Comparison of ENCODE assay signal across 19 cellular contexts in genomic region chr3:54347933-54348332, GRCh38.
DNase-seq lines count a peak whose midpoint lies in the region; ATAC-seq, FAIRE-seq and TF ChIP-seq lines count a peak whose summit lies in the region.
"Had no signal": no experiment of that assay in that cellular context is flagged by ENCODE, and none has a peak within 500 bp of the region (broad histone marks: within the 10 kb centered on the region; RNA-seq: fewer than 3 reads in every experiment).

No MANE protein-coding gene starts in this region.

- H3K27ac Mint-ChIP-seq in endodermal cell (peak overlapping the region; percentile 56), osteocyte (ENCODE audit: unreplicated experiment) (no peak overlapping the region)
- H3K27ac Mint-ChIP-seq: CD4-positive, CD25-positive, alpha-beta regulatory T cell; CD8-positive, alpha-beta memory T cell had no signal

- H3K27me3 Mint-ChIP-seq in endodermal cell (ENCODE audit: insufficient read depth) (no peaks in the 10 kb centered on the region), osteocyte (ENCODE audit: unreplicated experiment) (no peaks in the 10 kb centered on the region)

- WGBS in endodermal cell (ENCODE audit: insufficient coverage in 1 of 2, insufficient read length in 1 of 2), 2 experiments = 90% methylated on average over 1 of the region's 2 CpGs; no CpG with 5 or more reads in 1 of the 2 experiments

- no peak overlapping the region for H3K4me3 ChIP-seq in BLaER1 treated with 17β-estradiol and CSF1 and Interleukin-3, amounts not matched to agents 10 nM and 100 nM
- H3K4me3 ChIP-seq in endodermal cell (ENCODE audit: low read length) = no peak overlapping the region
- H3K4me3 ChIP-seq: GM12878 had no signal

- H3K36me3 Mint-ChIP-seq in endodermal cell (ENCODE audit: low read depth) (no peaks in the 10 kb centered on the region), osteocyte (ENCODE audit: unreplicated experiment) (no peaks in the 10 kb centered on the region)
- H3K36me3 Mint-ChIP-seq: CD4-positive, CD25-positive, alpha-beta regulatory T cell; CD8-positive, alpha-beta memory T cell had no signal

- H3K4me3 Mint-ChIP-seq in endodermal cell (no peak overlapping the region), osteocyte (ENCODE audit: unreplicated experiment) (no peak overlapping the region)
- H3K4me3 Mint-ChIP-seq: CD4-positive, CD25-positive, alpha-beta regulatory T cell; CD8-positive, alpha-beta memory T cell had no signal

- H3K36me3 ChIP-seq in BLaER1 treated with 17β-estradiol and CSF1 and Interleukin-3, amounts not matched to agents 10 nM and 100 nM = no peaks in the 10 kb centered on the region
- H3K36me3 ChIP-seq in endodermal cell (ENCODE audit: control insufficient read depth, insufficient read depth, low read length) = no peaks in the 10 kb centered on the region

- H3K9me3 ChIP-seq in BLaER1 treated with 17β-estradiol and CSF1 and Interleukin-3, amounts not matched to agents 10 nM and 100 nM (replicated peaks in 1 of 11) = no peaks in the 10 kb centered on the region
- H3K9me3 ChIP-seq in endodermal cell (ENCODE audit: control insufficient read depth, low read length) = no peaks in the 10 kb centered on the region

- intact Hi-C loops in sciatic nerve (cut with DNase I) = no loop called here

- peaks cover 0 to 26% (median 10%) of the 10 kb centered on the region in 10 experiments; a peak in 17 of 20 replicates for H3K4me1 ChIP-seq in BLaER1 treated with 17β-estradiol and CSF1 and Interleukin-3, amounts not matched to agents 10 nM and 100 nM
- H3K4me1 ChIP-seq in endodermal cell (ENCODE audit: control insufficient read depth, insufficient read depth, low read length) = no peaks in the 10 kb centered on the region

- H3K9me3 Mint-ChIP-seq in endodermal cell (no peaks in the 10 kb centered on the region), osteocyte (ENCODE audit: unreplicated experiment) (peaks cover 19% of the 10 kb centered on the region)
- H3K9me3 Mint-ChIP-seq: CD4-positive, CD25-positive, alpha-beta regulatory T cell had no signal

- H4K20me1 ChIP-seq in BLaER1 treated with 17β-estradiol and CSF1 and Interleukin-3, amounts not matched to agents 10 nM and 100 nM = no peaks in the 10 kb centered on the region

- no peaks in the 10 kb centered on the region for H3K27me3 ChIP-seq in BLaER1 treated with 17β-estradiol and CSF1 and Interleukin-3, amounts not matched to agents 10 nM and 100 nM
- H3K27me3 ChIP-seq in endodermal cell (ENCODE audit: control insufficient read depth, insufficient read depth, low read length, poor library complexity, severe bottlenecking) = no peaks in the 10 kb centered on the region

- TF ChIP-seq CTCF in endodermal cell (conservative IDR thresholded peaks at IDR 0.05) (no peak), osteocyte (IDR thresholded peaks at IDR 0.05) (no peak)

- DNase-seq in NCI-H82 (lab: John Stamatoyannopoulos, UW) (peak; percentile 4), NCI-H82 treated with DMSO at 0.1 percent for 48 hours (lab: John Stamatoyannopoulos, UW; ENCODE audit: unreplicated experiment) (no peak), endodermal cell (no peak), sciatic nerve (ENCODE audit: low spot score) (no peak), osteocyte (ENCODE audit: extremely low spot score, unreplicated experiment) (no peak), GM19239 (ENCODE audit: insufficient read length, low spot score) (no peak)
- DNase-seq: C1 segment of cervical spinal cord; CD4-positive, CD25-positive, alpha-beta regulatory T cell; CD8-positive, alpha-beta memory T cell; COR-L47; DMS 273 treated with DMSO at 0.1 percent for 48 hours; DMS53; DND-41; EL; H7 had no signal

- H3K4me1 Mint-ChIP-seq in endodermal cell (peaks cover 46% of the 10 kb centered on the region), osteocyte (ENCODE audit: unreplicated experiment) (no peaks in the 10 kb centered on the region)
- H3K4me1 Mint-ChIP-seq: CD4-positive, CD25-positive, alpha-beta regulatory T cell; CD8-positive, alpha-beta memory T cell had no signal

- H3K9ac ChIP-seq in BLaER1 treated with 17β-estradiol and CSF1 and Interleukin-3, amounts not matched to agents 10 nM and 100 nM = no peak overlapping the region
- no peak overlapping the region for H3K9ac ChIP-seq in endodermal cell (ENCODE audit: extremely low read depth, low read length, poor library complexity, severe bottlenecking)

- H3K27ac ChIP-seq in BLaER1 treated with 17β-estradiol and CSF1 and Interleukin-3, amounts not matched to agents 10 nM and 100 nM = no peak overlapping the region
- no peak overlapping the region for H3K27ac ChIP-seq in endodermal cell (ENCODE audit: low read depth, low read length)
- H3K27ac ChIP-seq: 22Rv1 had no signal

- peak; percentile 74 for ATAC-seq in sciatic nerve
- ATAC-seq: GM12878, HCT116 had no signal

- no peak for FAIRE-seq in GM19239 (lab: Jason Lieb, UNC)
- FAIRE-seq: GM12878 had no signal

- H3K4me2 ChIP-seq in BLaER1 treated with 17β-estradiol and CSF1 and Interleukin-3, amounts not matched to agents 10 nM and 100 nM = peak overlapping the region in 7 of 11 experiments; percentile 9 to 41 (median 27); a peak in 8 of 22 replicates
